ENCODE assay signal across 26 cellular contexts in the genomic region with DNA sequence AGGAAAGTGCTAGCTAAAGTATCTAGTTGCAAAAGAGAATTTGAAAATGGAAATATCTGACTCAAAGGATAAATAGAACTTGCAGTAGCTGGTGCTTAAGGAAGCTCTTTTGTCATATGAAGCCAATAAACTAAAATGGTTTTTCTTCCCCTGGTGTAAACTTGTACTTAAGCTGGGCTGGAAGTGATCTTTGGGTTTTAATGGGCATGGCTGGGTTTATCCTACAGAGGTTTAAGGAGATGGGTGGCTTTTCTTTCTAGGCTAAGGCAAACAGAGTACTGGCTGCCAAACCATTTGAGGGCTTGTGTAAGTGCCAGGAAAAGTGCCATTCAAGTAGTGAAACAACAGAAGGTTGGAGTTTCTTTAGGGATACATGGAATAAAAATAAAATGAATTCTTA. TPM values are rescaled to one million over a fixed set of nuclear protein-coding genes. Genes with fewer than 3 reads are reported as not detected.
DNase-seq lines count a peak whose midpoint lies in the region; ATAC-seq, FAIRE-seq and TF ChIP-seq lines count a peak whose summit lies in the region.
"Had no signal": no experiment of that assay in that cellular context is flagged by ENCODE, and none has a peak within 500 bp of the region (broad histone marks: within the 10 kb centered on the region; RNA-seq: fewer than 3 reads in every experiment).

No MANE protein-coding gene starts in this region.

- peaks cover 96% of the 10 kb centered on the region for H3K79me2 ChIP-seq in astrocyte (ENCODE audit: insufficient read depth, low read length)

- no peak overlapping the region for H2AFZ ChIP-seq in astrocyte (ENCODE audit: low read depth, low read length)

- CTCF ChIA-PET in MCF 10A (lab: Yijun Ruan, JAX): no interaction called here

- no peaks in the 10 kb centered on the region for H3K27me3 Mint-ChIP-seq in MCF 10A (ENCODE audit: insufficient read depth, unreplicated experiment)
- H3K27me3 Mint-ChIP-seq in astrocyte (ENCODE audit: low read depth, unreplicated experiment): no peaks in the 10 kb centered on the region
- H3K27me3 Mint-ChIP-seq: activated T-cell treated with anti-CD3 and anti-CD28 coated beads, Interleukin-2, amount 50 U/mL, for 24 hours; dendritic cell treated with granulocyte-macrophage colony-stimulating factor and Interleukin-4, amounts not matched to agents 40 ng/mL and 50 ng/mL, for 4 days had no signal

- ATAC-seq in GM19324 (IDR thresholded peaks at IDR 0.05; ENCODE audit: low FRiP score, unreplicated experiment): no peak
- no peak for ATAC-seq in HG02759 (IDR thresholded peaks at IDR 0.05; ENCODE audit: unreplicated experiment)
- ATAC-seq: HepG2, left cardiac atrium had no signal

- H3K4me1 ChIP-seq in breast epithelium (no peaks in the 10 kb centered on the region), astrocyte (ENCODE audit: insufficient read depth, low read length) (peaks cover 15% of the 10 kb centered on the region)

- no peaks in the 10 kb centered on the region for H3K36me3 ChIP-seq in breast epithelium
- no peaks in the 10 kb centered on the region for H3K36me3 ChIP-seq in astrocyte (ENCODE audit: insufficient read depth, low read length)
- H3K36me3 ChIP-seq: cardiac muscle cell, heart left ventricle, neutrophil, tibial nerve had no signal

- H3K4me3 Mint-ChIP-seq in MCF 10A (ENCODE audit: unreplicated experiment) (no peak overlapping the region), astrocyte (ENCODE audit: unreplicated experiment) (peak overlapping the region; percentile 7)
- H3K4me3 Mint-ChIP-seq: activated T-cell treated with anti-CD3 and anti-CD28 coated beads, Interleukin-2, amount 50 U/mL, for 24 hours; dendritic cell treated with granulocyte-macrophage colony-stimulating factor and Interleukin-4, amounts not matched to agents 40 ng/mL and 50 ng/mL, for 4 days had no signal

- no peak for FAIRE-seq in astrocyte (lab: Jason Lieb, UNC)
- FAIRE-seq: GM12892, HepG2 had no signal

- peaks cover 35% of the 10 kb centered on the region for H4K20me1 ChIP-seq in astrocyte (ENCODE audit: insufficient read depth, low read length)

- H3K4me3 ChIP-seq in breast epithelium: no peak overlapping the region
- H3K4me3 ChIP-seq in astrocyte (ENCODE audit: insufficient read depth, low read depth, low read length): no peak overlapping the region
- H3K4me3 ChIP-seq in coronary artery: no peak overlapping the region
- H3K4me3 ChIP-seq: cardiac muscle cell, heart left ventricle, smooth muscle cell, tibial nerve had no signal

- TF ChIP-seq CTCF in MCF 10A (IDR thresholded peaks at IDR 0.05; ENCODE audit: unreplicated experiment) (no peak), breast epithelium (IDR thresholded peaks at IDR 0.05) (no peak), astrocyte (IDR thresholded peaks at IDR 0.05; ENCODE audit: insufficient read depth, low read depth, low read length) (no peak), coronary artery (IDR thresholded peaks at IDR 0.05) (no peak)

- H3K27ac ChIP-seq in breast epithelium (no peak overlapping the region), astrocyte (ENCODE audit: low read depth, low read length) (no peak overlapping the region), coronary artery (peak overlapping the region in 1 of 2 donors; percentile 35)
- H3K27ac ChIP-seq: cardiac muscle cell, HL-60, neutrophil, tibial nerve had no signal

- H3K9me3 ChIP-seq in breast epithelium (no peaks in the 10 kb centered on the region), astrocyte (ENCODE audit: insufficient read depth, low read depth, low read length) (no peaks in the 10 kb centered on the region)
- H3K9me3 ChIP-seq: heart left ventricle, neutrophil, tibial nerve had no signal

- intact Hi-C loops in MCF 10A (cut with micrococcal nuclease) (no loop called here), breast epithelium (cut with DNase I; ENCODE audit: low total_unique reads) (no loop called here)

- H3K9me3 Mint-ChIP-seq in MCF 10A (ENCODE audit: unreplicated experiment) (no peaks in the 10 kb centered on the region), astrocyte (ENCODE audit: unreplicated experiment) (no peaks in the 10 kb centered on the region)
- H3K9me3 Mint-ChIP-seq: activated T-cell treated with anti-CD3 and anti-CD28 coated beads, Interleukin-2, amount 50 U/mL, for 24 hours; dendritic cell treated with granulocyte-macrophage colony-stimulating factor and Interleukin-4, amounts not matched to agents 40 ng/mL and 50 ng/mL, for 4 days had no signal

- DNase-seq in MCF 10A (ENCODE audit: unreplicated experiment) (no peak), breast epithelium (ENCODE audit: low spot score in 2 of 2) (no peak), astrocyte (ENCODE audit: low read depth) (no peak), midbrain (lab: John Stamatoyannopoulos, UW) (peak; percentile 17), EL (no peak), coronary artery (ENCODE audit: low spot score) (no peak)
- DNase-seq: activated T-cell treated with anti-CD3 and anti-CD28 coated beads, Interleukin-2, amount 50 U/mL, for 24 hours; DND-41; heart left ventricle; left cardiac atrium; NCI-H1105; NCI-H2081; NCI-H446 treated with DMSO at 0.1 percent for 48 hours; stimulated activated naive CD4-positive, alpha-beta T cell treated with Interleukin-2 at 50 U/mL for 16 hours; T1000 had no signal

- BruUV-seq in MCF 10A (replicated peaks; lab: Mats Ljungman, UMichigan): no TSS peak

- H3K36me3 Mint-ChIP-seq in MCF 10A (ENCODE audit: insufficient read depth, unreplicated experiment) (no peaks in the 10 kb centered on the region), astrocyte (ENCODE audit: low read depth, unreplicated experiment) (no peaks in the 10 kb centered on the region)

- no peak overlapping the region for H3K9ac ChIP-seq in astrocyte (ENCODE audit: low read length)

- peaks cover 34% of the 10 kb centered on the region for H3K4me1 Mint-ChIP-seq in MCF 10A (ENCODE audit: insufficient read depth, unreplicated experiment)
- H3K4me1 Mint-ChIP-seq in astrocyte (ENCODE audit: low read depth, unreplicated experiment): peaks cover 65% of the 10 kb centered on the region

- peak overlapping the region; percentile 11 for H3K4me2 ChIP-seq in astrocyte (ENCODE audit: low read length)
- H3K4me2 ChIP-seq: smooth muscle cell had no signal

- peak overlapping the region; percentile 7 for H3K27ac Mint-ChIP-seq in MCF 10A (ENCODE audit: low read depth, unreplicated experiment)
- H3K27ac Mint-ChIP-seq in astrocyte (ENCODE audit: unreplicated experiment): no peak overlapping the region
- H3K27ac Mint-ChIP-seq: activated T-cell treated with anti-CD3 and anti-CD28 coated beads, Interleukin-2, amount 50 U/mL, for 24 hours; dendritic cell treated with granulocyte-macrophage colony-stimulating factor and Interleukin-4, amounts not matched to agents 40 ng/mL and 50 ng/mL, for 4 days had no signal

- no peak for TF ChIP-seq POLR2A in breast epithelium (IDR thresholded peaks at IDR 0.05)

- POLR2A ChIA-PET in MCF 10A (lab: Yijun Ruan, JAX): interaction anchor here (1.7 to 6.4 kb wide), 2 partner anchors 12 to 14 kb away, joined by 4 to 40 read pairs; partner anchors contain the start of genes CCDC50 and UTS2B

- H3K27me3 ChIP-seq in breast epithelium: no peaks in the 10 kb centered on the region
- no peaks in the 10 kb centered on the region for H3K27me3 ChIP-seq in astrocyte (ENCODE audit: insufficient read depth, low read length)
- H3K27me3 ChIP-seq: cardiac muscle cell, heart left ventricle, neutrophil, tibial nerve had no signal

RNA-seq across cellular contexts. Expression of gene UTS2B, which starts 12.1 kb away (rescaled TPM):
- total RNA-seq in MCF 10A (2022) (0.26 TPM in 1 of 2 replicates, not detected in the other), breast epithelium (under 1 TPM in 1 of 3 donors, not detected in 2; 0.15 TPM), astrocyte (0.75 TPM in 1 of 2 replicates, not detected in the other)
- total RNA-seq: A172, cardiac muscle cell had no signal

RNA-seq across cellular contexts. Expression of gene CCDC50, which starts 13.2 kb away (rescaled TPM):
- total RNA-seq in MCF 10A (2022) (100 and 115 TPM in 2 replicates), breast epithelium (100 to 1,000 TPM in 1 of 3 donors, 10 to 100 TPM in 2; 86.9 to 101 (median 93.4) TPM), astrocyte (88.1 and 89.9 TPM in 2 replicates)
